Comparison of ENCODE assay signal across 1 cellular context in genomic region chr18:23502516-23503037, GRCh38.
TF ChIP-seq lines count a peak whose summit lies in the region.

No MANE protein-coding gene starts in this region.

TF ChIP-seq in GM12878, 131 proteins besides CTCF, POLR2A, EP300 and RAD21 (continued from another document):
- TF ChIP-seq MXI1 (IDR thresholded peaks at IDR 0.05; ENCODE audit: low read depth, low read length) (no peak), NFXL1 (IDR thresholded peaks at IDR 0.05; ENCODE audit: borderline replicate concordance) (no peak), FOS (IDR thresholded peaks at IDR 0.05; ENCODE audit: borderline replicate concordance, extremely low read depth, insufficient read length) (no peak), SPI1 (IDR thresholded peaks at IDR 0.05; ENCODE audit: borderline replicate concordance, insufficient read depth, low read depth, low read length) (no peak), TARDBP (IDR thresholded peaks at IDR 0.05; ENCODE audit: borderline replicate concordance) (no peak), SMC3 (IDR thresholded peaks at IDR 0.05; ENCODE audit: borderline replicate concordance, low read length) (no peak), ZNF384 (IDR thresholded peaks at IDR 0.05; ENCODE audit: borderline replicate concordance, low read depth, low read length) (no peak), ZNF207 (IDR thresholded peaks at IDR 0.05; ENCODE audit: borderline replicate concordance) (no peak), NKRF (conservative IDR thresholded peaks at IDR 0.05) (no peak), SMAD5 (IDR thresholded peaks at IDR 0.05; ENCODE audit: low read depth) (no peak), MTA2 (IDR thresholded peaks at IDR 0.05; ENCODE audit: low read depth) (no peak), CBFB (IDR thresholded peaks at IDR 0.05; ENCODE audit: low read depth) (no peak), SMAD1 (IDR thresholded peaks at IDR 0.05; ENCODE audit: low read depth, partially characterized antibody) (no peak), BACH1 (IDR thresholded peaks at IDR 0.05; ENCODE audit: borderline replicate concordance) (no peak)
- TF ChIP-seq, protein P1, sequence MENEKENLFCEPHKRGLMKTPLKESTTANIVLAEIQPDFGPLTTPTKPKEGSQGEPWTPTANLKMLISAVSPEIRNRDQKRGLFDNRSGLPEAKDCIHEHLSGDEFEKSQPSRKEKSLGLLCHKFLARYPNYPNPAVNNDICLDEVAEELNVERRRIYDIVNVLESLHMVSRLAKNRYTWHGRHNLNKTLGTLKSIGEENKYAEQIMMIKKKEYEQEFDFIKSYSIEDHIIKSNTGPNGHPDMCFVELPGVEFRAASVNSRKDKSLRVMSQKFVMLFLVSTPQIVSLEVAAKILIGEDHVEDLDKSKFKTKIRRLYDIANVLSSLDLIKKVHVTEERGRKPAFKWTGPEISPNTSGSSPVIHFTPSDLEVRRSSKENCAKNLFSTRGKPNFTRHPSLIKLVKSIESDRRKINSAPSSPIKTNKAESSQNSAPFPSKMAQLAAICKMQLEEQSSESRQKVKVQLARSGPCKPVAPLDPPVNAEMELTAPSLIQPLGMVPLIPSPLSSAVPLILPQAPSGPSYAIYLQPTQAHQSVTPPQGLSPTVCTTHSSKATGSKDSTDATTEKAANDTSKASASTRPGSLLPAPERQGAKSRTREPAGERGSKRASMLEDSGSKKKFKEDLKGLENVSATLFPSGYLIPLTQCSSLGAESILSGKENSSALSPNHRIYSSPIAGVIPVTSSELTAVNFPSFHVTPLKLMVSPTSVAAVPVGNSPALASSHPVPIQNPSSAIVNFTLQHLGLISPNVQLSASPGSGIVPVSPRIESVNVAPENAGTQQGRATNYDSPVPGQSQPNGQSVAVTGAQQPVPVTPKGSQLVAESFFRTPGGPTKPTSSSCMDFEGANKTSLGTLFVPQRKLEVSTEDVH (IDR thresholded peaks at IDR 0.05; ENCODE audit: low read depth, partially characterized antibody) = no peak
- TF ChIP-seq, protein P2, sequence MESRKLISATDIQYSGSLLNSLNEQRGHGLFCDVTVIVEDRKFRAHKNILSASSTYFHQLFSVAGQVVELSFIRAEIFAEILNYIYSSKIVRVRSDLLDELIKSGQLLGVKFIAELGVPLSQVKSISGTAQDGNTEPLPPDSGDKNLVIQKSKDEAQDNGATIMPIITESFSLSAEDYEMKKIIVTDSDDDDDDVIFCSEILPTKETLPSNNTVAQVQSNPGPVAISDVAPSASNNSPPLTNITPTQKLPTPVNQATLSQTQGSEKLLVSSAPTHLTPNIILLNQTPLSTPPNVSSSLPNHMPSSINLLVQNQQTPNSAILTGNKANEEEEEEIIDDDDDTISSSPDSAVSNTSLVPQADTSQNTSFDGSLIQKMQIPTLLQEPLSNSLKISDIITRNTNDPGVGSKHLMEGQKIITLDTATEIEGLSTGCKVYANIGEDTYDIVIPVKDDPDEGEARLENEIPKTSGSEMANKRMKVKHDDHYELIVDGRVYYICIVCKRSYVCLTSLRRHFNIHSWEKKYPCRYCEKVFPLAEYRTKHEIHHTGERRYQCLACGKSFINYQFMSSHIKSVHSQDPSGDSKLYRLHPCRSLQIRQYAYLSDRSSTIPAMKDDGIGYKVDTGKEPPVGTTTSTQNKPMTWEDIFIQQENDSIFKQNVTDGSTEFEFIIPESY (IDR thresholded peaks at IDR 0.05) = no peak
